In the genomic region with DNA sequence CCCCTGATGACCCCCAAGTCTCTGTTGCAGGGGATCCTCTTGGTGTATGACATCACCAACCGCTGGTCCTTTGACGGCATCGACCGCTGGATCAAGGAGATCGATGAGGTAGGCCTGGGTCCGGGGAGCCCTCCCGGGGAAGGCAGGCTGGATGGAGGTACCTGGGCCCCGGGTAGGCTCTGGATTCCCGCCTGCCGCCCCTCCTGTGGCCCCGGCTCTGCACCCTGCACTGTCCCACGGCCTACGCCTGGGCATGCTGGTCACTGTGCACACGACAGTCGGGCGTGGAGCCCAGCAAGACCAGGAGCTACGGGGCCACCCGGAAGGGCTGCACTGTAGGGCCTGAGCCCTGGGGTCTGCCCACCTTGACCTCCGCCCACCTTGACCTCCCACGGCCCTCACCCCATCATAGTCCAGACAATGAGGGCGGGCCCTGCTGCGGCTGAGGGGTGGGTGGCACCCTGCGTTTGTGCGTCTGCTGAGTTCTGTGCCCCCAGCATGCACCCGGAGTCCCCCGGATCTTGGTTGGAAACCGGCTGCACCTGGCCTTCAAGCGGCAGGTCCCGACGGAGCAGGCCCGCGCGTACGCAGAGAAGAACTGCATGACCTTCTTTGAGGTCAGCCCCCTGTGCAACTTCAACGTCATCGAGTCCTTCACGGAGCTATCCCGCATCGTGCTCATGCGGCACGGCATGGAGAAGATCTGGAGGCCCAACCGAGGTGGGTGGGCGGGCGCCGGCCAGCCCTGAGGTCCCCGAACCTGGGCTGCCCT, we compare ENCODE assay signal across 29 cellular contexts. TPM values are rescaled to one million over a fixed set of nuclear protein-coding genes. Genes with fewer than 3 reads are reported as not detected.
A peak's percentile ranks its signal among the peaks of the same experiment; 100 is the strongest.
DNase-seq lines count a peak whose midpoint lies in the region; ATAC-seq, FAIRE-seq and TF ChIP-seq lines count a peak whose summit lies in the region.
"Had no signal": no experiment of that assay in that cellular context is flagged by ENCODE, and none has a peak within 500 bp of the region (broad histone marks: within the 10 kb centered on the region; RNA-seq: fewer than 3 reads in every experiment).

No MANE protein-coding gene starts in this region.

- H3K36me3 ChIP-seq in heart right ventricle (peaks cover 0 to 41% (median 9%) of the 10 kb centered on the region in 9 donors), endothelial cell of umbilical vein (ENCODE audit: control insufficient read depth in 2 of 2, extremely low read depth in 1 of 2, insufficient read depth in 2 of 2, low read length in 2 of 2) (peaks cover 0 to 5% of the 10 kb centered on the region in 2 experiments), uterus (no peaks in the 10 kb centered on the region)
- H3K36me3 ChIP-seq: neural progenitor cell had no signal

- peak in 2 of 3 donors; percentile 50 to 55 for DNase-seq in right cardiac atrium
- no peak for DNase-seq in heart right ventricle
- no peak for DNase-seq in endothelial cell of umbilical vein (ENCODE audit: low read depth, low spot score)
- peak in 1 of 2 donors; percentile 26 for DNase-seq in uterus
- DNase-seq: activated CD4-positive, alpha-beta T cell treated with anti-CD3 and anti-CD28 coated beads, Interleukin-2, amount 50 U/mL, for 48 hours; activated naive CD4-positive, alpha-beta T cell; activated naive CD8-positive, alpha-beta T cell treated with anti-CD3 and anti-CD28 coated beads, Interleukin-2, amount 50 U/mL, for 24 hours; AML-193; CD8-positive, alpha-beta T cell; endodermal cell; left ventricle myocardium superior; NCI-H1417; NCI-H2029; NCI-H524; OCI-M1; stimulated activated CD4-positive, alpha-beta T cell treated with anti-CD3 and anti-CD28 coated beads, Interleukin-4, amount 100 ng/mL, for 1 hour; stomach; T-helper 17 cell had no signal

- peaks cover 2% of the 10 kb centered on the region for H3K4me1 ChIP-seq in right cardiac atrium (ENCODE audit: control insufficient read depth, insufficient read depth, low read length)
- peaks cover 10 to 19% (median 12%) of the 10 kb centered on the region in 9 donors for H3K4me1 ChIP-seq in heart right ventricle
- H3K4me1 ChIP-seq in endothelial cell of umbilical vein (ENCODE audit: control insufficient read depth, extremely low read depth, insufficient read depth, low read length): peaks cover 3% of the 10 kb centered on the region
- peaks cover 0 to 5% of the 10 kb centered on the region in 2 donors for H3K4me1 ChIP-seq in uterus

- ATAC-seq in right cardiac atrium (no peak), heart right ventricle (no peak), SK-N-SH treated with all-trans-retinoic acid at 6 μM for 48 hours (no peak), HG02678 (IDR thresholded peaks at IDR 0.05; ENCODE audit: unreplicated experiment) (no peak)
- ATAC-seq: A549; activated naive CD8-positive, alpha-beta T cell treated with anti-CD3 and anti-CD28 coated beads, Interleukin-2, amount 50 U/mL, for 24 hours; CD8-positive, alpha-beta T cell; esophagus mucosa; GM23338; left ventricle myocardium superior; sciatic nerve; T-helper 17 cell had no signal

- FAIRE-seq in endothelial cell of umbilical vein (lab: Jason Lieb, UNC): no peak
- FAIRE-seq: A549, keratinocyte, TTC549 had no signal

- H3K9me1 ChIP-seq in endothelial cell of umbilical vein (replicated peaks; ENCODE audit: control insufficient read depth, extremely low read depth, insufficient read depth, low read length): no peaks in the 10 kb centered on the region

- 95% methylated on average over 46 of the region's 46 CpGs for WGBS in right cardiac atrium
- 96 to 97% methylated on average over 44 to 46 of the region's 46 CpGs for WGBS in heart right ventricle, 2 donors

- H3K4me3 ChIP-seq in right cardiac atrium (ENCODE audit: low read length): no peak overlapping the region
- no peak overlapping the region for H3K4me3 ChIP-seq in heart right ventricle
- H3K4me3 ChIP-seq in endothelial cell of umbilical vein (replicated peaks in 1 of 3; ENCODE audit: insufficient read depth in 1 of 3, low read depth in 1 of 3, low read length in 3 of 3): no peak overlapping the region
- H3K4me3 ChIP-seq in uterus: no peak overlapping the region
- H3K4me3 ChIP-seq: A549, GM23338, neural progenitor cell, stomach had no signal

- no peak overlapping the region for H3K4me2 ChIP-seq in endothelial cell of umbilical vein (ENCODE audit: insufficient read depth, low read length)
- H3K4me2 ChIP-seq: GM23338, neural progenitor cell had no signal

- no TSS peak for BruUV-seq in endothelial cell of umbilical vein (replicated peaks; lab: Mats Ljungman, UMichigan)

- dilution Hi-C loops in endothelial cell of umbilical vein (cut with MboI; ENCODE audit: extremely low pct_ligation_motif_present, low sequenced_read_pairs): no loop called here

- H3K79me2 ChIP-seq in endothelial cell of umbilical vein (ENCODE audit: control insufficient read depth, insufficient read depth, low read length): no peaks in the 10 kb centered on the region

- H3K9me3 ChIP-seq in right cardiac atrium (ENCODE audit: control insufficient read depth, low read length): no peaks in the 10 kb centered on the region
- H3K9me3 ChIP-seq in heart right ventricle: no peaks in the 10 kb centered on the region
- no peaks in the 10 kb centered on the region for H3K9me3 ChIP-seq in endothelial cell of umbilical vein (replicated peaks; ENCODE audit: control insufficient read depth, insufficient read depth, low read length)
- no peaks in the 10 kb centered on the region for H3K9me3 ChIP-seq in uterus
- H3K9me3 ChIP-seq: A549, stomach had no signal

- TF ChIP-seq POLR2A in endothelial cell of umbilical vein (IDR thresholded peaks at IDR 0.05; ENCODE audit: low read depth, low read length): no peak
- no peak for TF ChIP-seq POLR2A in uterus (IDR thresholded peaks at IDR 0.05)

- H3K9ac ChIP-seq in endothelial cell of umbilical vein (replicated peaks; ENCODE audit: extremely low read depth, insufficient read depth, low read length): no peak overlapping the region
- H3K9ac ChIP-seq: neural progenitor cell had no signal

- H3K27me3 ChIP-seq in right cardiac atrium (ENCODE audit: control insufficient read depth, insufficient read depth) (no peaks in the 10 kb centered on the region), heart right ventricle (no peaks in the 10 kb centered on the region), endothelial cell of umbilical vein (ENCODE audit: control insufficient read depth in 2 of 2, insufficient read depth in 2 of 2, low read length in 2 of 2) (no peaks in the 10 kb centered on the region), uterus (no peaks in the 10 kb centered on the region)
- H3K27me3 ChIP-seq: neural progenitor cell, stomach had no signal

- CTCF ChIA-PET in endothelial cell of umbilical vein (lab: Charles Lee): interaction anchor here (1.0 to 1.6 kb wide), 2 partner anchors 16 to 23 kb away, joined by 3 to 4 read pairs; partner anchors contain the start of gene MCRIP2

- H3K27ac ChIP-seq in right cardiac atrium (ENCODE audit: low read length) (no peak overlapping the region), heart right ventricle (no peak overlapping the region), endothelial cell of umbilical vein (ENCODE audit: insufficient read depth, low read depth, low read length) (peak overlapping the region; percentile 70), uterus (peak overlapping the region; percentile 89 to 93)
- H3K27ac ChIP-seq: HL-60, neural progenitor cell had no signal

- H4K20me1 ChIP-seq in endothelial cell of umbilical vein (replicated peaks; ENCODE audit: control insufficient read depth, extremely low read depth, insufficient read depth, low read length): no peaks in the 10 kb centered on the region

- intact Hi-C loops in right cardiac atrium (cut with DNase I): no loop called here
- intact Hi-C loops in heart right ventricle (cut with DNase I): no loop called here
- intact Hi-C loops in endothelial cell of umbilical vein (cut with micrococcal nuclease): loop anchor here (2.0 kb wide), 1 partner anchor 37 kb away; no protein-coding TSS in a partner anchor
- intact Hi-C loops in uterus (cut with DNase I; ENCODE audit: low total_unique reads): no loop called here

- POLR2A ChIA-PET in endothelial cell of umbilical vein (lab: Charles Lee): no interaction called here

- TF ChIP-seq CTCF in heart right ventricle (IDR thresholded peaks at IDR 0.05) (no peak), endothelial cell of umbilical vein (IDR thresholded peaks at IDR 0.05; ENCODE audit: extremely low read depth in 1 of 2, insufficient read depth in 1 of 2, low read depth in 1 of 2, low read length in 2 of 2) (no peak), uterus (IDR thresholded peaks at IDR 0.05) (no peak)

- H2AFZ ChIP-seq in endothelial cell of umbilical vein (ENCODE audit: low read depth, low read length): no peak overlapping the region
- H2AFZ ChIP-seq: GM23338, neural progenitor cell had no signal

RNA-seq across cellular contexts. Expression of gene WFIKKN1, which starts 5.2 kb away (rescaled TPM):
- total RNA-seq in right cardiac atrium (under 1 TPM; 0.15 to 0.70 (median 0.20) TPM), heart right ventricle (under 1 TPM; 0.11 to 0.80 (median 0.27) TPM), endothelial cell of umbilical vein (0.28 and 0.40 TPM in 2 replicates), uterus (1 to 10 TPM in 1 of 4 donors, under 1 TPM in 2, not detected in 1; 0.26 to 1.4 (median 0.76) TPM)
- polyA plus RNA-seq in right cardiac atrium (0.29 TPM), heart right ventricle (under 1 TPM; 0.61 to 0.95 TPM), endothelial cell of umbilical vein (0.03 and 0.06 TPM in 2 replicates)
- 0.03 TPM in 1 of 2 replicates, not detected in the other for polyA plus RNA-seq in endothelial cell of umbilical vein (2011; cell fraction: cytosol; rRNA removed)
- polyA plus RNA-seq in endothelial cell of umbilical vein (2011; cell fraction: nucleus; rRNA removed): 0.24 and 0.28 TPM in 2 replicates
- polyA plus RNA-seq in endothelial cell of umbilical vein (2012): not detected in 2 replicates
- 0.10 and 0.15 TPM in 2 replicates for polyA minus RNA-seq in endothelial cell of umbilical vein
- polyA minus RNA-seq in endothelial cell of umbilical vein (2011; cell fraction: cytosol; rRNA and poly(A)+ RNA removed): 7.5 TPM
- 0.14 and 0.48 TPM in 2 replicates for polyA minus RNA-seq in endothelial cell of umbilical vein (2011; cell fraction: nucleus; rRNA and poly(A)+ RNA removed)
- total RNA-seq: Daoy had no signal
- polyA plus RNA-seq: keratinocyte had no signal

RNA-seq across cellular contexts. Expression of gene METTL26, which starts 10.5 kb away (rescaled TPM):
- 10 to 100 TPM; 55.4 to 60.3 (median 56.6) TPM for total RNA-seq in right cardiac atrium
- 128 TPM for polyA plus RNA-seq in right cardiac atrium
- total RNA-seq in heart right ventricle: 10 to 100 TPM; 34.5 to 75.9 (median 43.8) TPM
- 100 to 1,000 TPM; 123 to 237 TPM for polyA plus RNA-seq in heart right ventricle
- total RNA-seq in endothelial cell of umbilical vein: 112 and 114 TPM in 2 replicates
- polyA plus RNA-seq in endothelial cell of umbilical vein: 138 and 215 TPM in 2 replicates
- 87.8 and 112 TPM in 2 replicates for polyA plus RNA-seq in endothelial cell of umbilical vein (2011; cell fraction: cytosol; rRNA removed)
- 69.0 and 73.9 TPM in 2 replicates for polyA plus RNA-seq in endothelial cell of umbilical vein (2011; cell fraction: nucleus; rRNA removed)
- polyA plus RNA-seq in endothelial cell of umbilical vein (2012): 71.8 and 108 TPM in 2 replicates
- 26.7 and 39.2 TPM in 2 replicates for polyA minus RNA-seq in endothelial cell of umbilical vein
- polyA minus RNA-seq in endothelial cell of umbilical vein (2011; cell fraction: cytosol; rRNA and poly(A)+ RNA removed): 149 TPM
- 10.4 and 17.6 TPM in 2 replicates for polyA minus RNA-seq in endothelial cell of umbilical vein (2011; cell fraction: nucleus; rRNA and poly(A)+ RNA removed)
- 100 to 1,000 TPM in 2 of 4 donors, 10 to 100 TPM in 2; 29.5 to 171 (median 97.1) TPM for total RNA-seq in uterus

RNA-seq across cellular contexts. Expression of gene MCRIP2, which starts 16.0 kb away (rescaled TPM):
- total RNA-seq in right cardiac atrium (100 to 1,000 TPM in 1 of 4 donors, 10 to 100 TPM in 3; 71.2 to 121 (median 85.6) TPM), heart right ventricle (100 to 1,000 TPM in 4 of 10 donors, 10 to 100 TPM in 6; 68.8 to 152 (median 87.8) TPM), endothelial cell of umbilical vein (12.9 and 17.1 TPM in 2 replicates), uterus (10 to 100 TPM in 2 of 4 donors, 1 to 10 TPM in 2; 2.6 to 62.0 (median 17.0) TPM)
- polyA plus RNA-seq in right cardiac atrium (141 TPM), heart right ventricle (100 to 1,000 TPM; 163 to 474 TPM), endothelial cell of umbilical vein (18.9 and 29.9 TPM in 2 replicates)
- 9.2 and 13.2 TPM in 2 replicates for polyA plus RNA-seq in endothelial cell of umbilical vein (2011; cell fraction: cytosol; rRNA removed)
- 7.1 and 7.4 TPM in 2 replicates for polyA plus RNA-seq in endothelial cell of umbilical vein (2011; cell fraction: nucleus; rRNA removed)
- 12.8 and 19.9 TPM in 2 replicates for polyA plus RNA-seq in endothelial cell of umbilical vein (2012)
- polyA minus RNA-seq in endothelial cell of umbilical vein: 2.5 TPM in 2 replicates
- 45.1 TPM for polyA minus RNA-seq in endothelial cell of umbilical vein (2011; cell fraction: cytosol; rRNA and poly(A)+ RNA removed)
- 1.8 and 2.5 TPM in 2 replicates for polyA minus RNA-seq in endothelial cell of umbilical vein (2011; cell fraction: nucleus; rRNA and poly(A)+ RNA removed)

RNA-seq across cellular contexts. Expression of gene WDR90, which starts 23.6 kb away (rescaled TPM):
- total RNA-seq in right cardiac atrium (10 to 100 TPM; 10.5 to 13.7 (median 12.0) TPM), heart right ventricle (10 to 100 TPM in 4 of 10 donors, 1 to 10 TPM in 6; 7.6 to 13.7 (median 9.9) TPM), endothelial cell of umbilical vein (50.0 and 51.8 TPM in 2 replicates), uterus (10 to 100 TPM; 18.2 to 79.3 (median 46.9) TPM)
- polyA plus RNA-seq in right cardiac atrium (8.1 TPM), heart right ventricle (10 to 100 TPM in 1 of 2 donors, 1 to 10 TPM in 1; 7.1 to 23.8 TPM), endothelial cell of umbilical vein (22.2 and 29.2 TPM in 2 replicates)
- polyA plus RNA-seq in endothelial cell of umbilical vein (2011; cell fraction: cytosol; rRNA removed): 8.6 and 10.4 TPM in 2 replicates
- polyA plus RNA-seq in endothelial cell of umbilical vein (2011; cell fraction: nucleus; rRNA removed): 199 and 207 TPM in 2 replicates
- polyA plus RNA-seq in endothelial cell of umbilical vein (2012): 11.3 and 14.4 TPM in 2 replicates
- polyA minus RNA-seq in endothelial cell of umbilical vein: 13.9 and 15.8 TPM in 2 replicates
- polyA minus RNA-seq in endothelial cell of umbilical vein (2011; cell fraction: cytosol; rRNA and poly(A)+ RNA removed): 21.8 TPM
- polyA minus RNA-seq in endothelial cell of umbilical vein (2011; cell fraction: nucleus; rRNA and poly(A)+ RNA removed): 37.6 and 52.0 TPM in 2 replicates

RNA-seq across cellular contexts. Expression of gene RAB40C, which starts 35.7 kb away (rescaled TPM):
- 10 to 100 TPM; 10.9 to 13.4 (median 11.9) TPM for total RNA-seq in right cardiac atrium
- polyA plus RNA-seq in right cardiac atrium: 13.4 TPM
- 10 to 100 TPM in 9 of 10 donors, 1 to 10 TPM in 1; 9.1 to 16.1 (median 12.1) TPM for total RNA-seq in heart right ventricle
- 10 to 100 TPM; 19.4 to 32.0 TPM for polyA plus RNA-seq in heart right ventricle
- 16.7 and 18.8 TPM in 2 replicates for total RNA-seq in endothelial cell of umbilical vein
- 12.4 and 16.3 TPM in 2 replicates for polyA plus RNA-seq in endothelial cell of umbilical vein
- polyA plus RNA-seq in endothelial cell of umbilical vein (2011; cell fraction: cytosol; rRNA removed): 8.3 and 10.9 TPM in 2 replicates
- polyA plus RNA-seq in endothelial cell of umbilical vein (2011; cell fraction: nucleus; rRNA removed): 13.7 and 15.5 TPM in 2 replicates
- polyA plus RNA-seq in endothelial cell of umbilical vein (2012): 11.0 and 14.9 TPM in 2 replicates
- polyA minus RNA-seq in endothelial cell of umbilical vein: 7.6 and 8.3 TPM in 2 replicates
- polyA minus RNA-seq in endothelial cell of umbilical vein (2011; cell fraction: cytosol; rRNA and poly(A)+ RNA removed): 17.3 TPM
- 3.1 and 6.3 TPM in 2 replicates for polyA minus RNA-seq in endothelial cell of umbilical vein (2011; cell fraction: nucleus; rRNA and poly(A)+ RNA removed)
- 10 to 100 TPM in 2 of 4 donors, 1 to 10 TPM in 1, under 1 TPM in 1; 0.59 to 25.4 (median 14.3) TPM for total RNA-seq in uterus

Comparison
In these comparisons a context has a peak if more than half of its experiments do, and no peak if none do; other contexts are left out.
1. DNase-seq: peak in right cardiac atrium (2 of 3); none in heart right ventricle (0 of 2) and endothelial cell of umbilical vein (single experiment).
2. H3K27ac ChIP-seq: peak in endothelial cell of umbilical vein (single experiment) and uterus (2 of 2); none in right cardiac atrium (single experiment) and heart right ventricle (0 of 10).